8 cellular contexts compared by ENCODE assay signal in genomic region chr7:141012044-141012685, GRCh38. TPM values are rescaled to one million over a fixed set of nuclear protein-coding genes. Genes with fewer than 3 reads are reported as not detected.
DNase-seq lines count a peak whose midpoint lies in the region; ATAC-seq, FAIRE-seq and TF ChIP-seq lines count a peak whose summit lies in the region.

No MANE protein-coding gene starts in this region.

- intact Hi-C loops in CD4-positive, alpha-beta T cell (cut with DNase I, micrococcal nuclease) = loop anchor here (1.0 to 10.0 kb wide), 9 partner anchors 201 to 617 kb away; partner anchors contain the start of genes AGK (in 1 of the 2), MKRN1 (in 1 of the 2) and SLC37A3 (in 1 of the 2)

- peak; percentile 92 for FAIRE-seq in GM19239 (lab: Jason Lieb, UNC)
- FAIRE-seq in frontal cortex (lab: Jason Lieb, UNC) = no peak

- no peak overlapping the region for H3K27ac ChIP-seq in CD4-positive, alpha-beta T cell (ENCODE audit: low read depth, low read length)
- H3K27ac ChIP-seq in Karpas-422 (ENCODE audit: low read length) (no peak overlapping the region), SJCRH30 (no peak overlapping the region)

- TF ChIP-seq CTCF in CD4-positive, alpha-beta T cell (IDR thresholded peaks at IDR 0.05) = peak; percentile 66

- peaks cover 23% of the 10 kb centered on the region for H3K79me2 ChIP-seq in Karpas-422 (ENCODE audit: low read length)

- CTCF ChIA-PET in CD4-positive, alpha-beta T cell (lab: Charles Lee) = interaction anchor here (0.6 to 3.3 kb wide), 3 partner anchors 197 to 536 kb away, joined by 3 to 24 read pairs (median 3); no protein-coding TSS in a partner anchor

- H3K27me3 ChIP-seq in CD4-positive, alpha-beta T cell (ENCODE audit: control insufficient read depth, insufficient read depth, low read length) = no peaks in the 10 kb centered on the region
- H3K27me3 ChIP-seq in Karpas-422 (ENCODE audit: low read length) (no peaks in the 10 kb centered on the region), SJCRH30 (no peaks in the 10 kb centered on the region)

- peak; percentile 59 to 76 (median 71) for DNase-seq in CD4-positive, alpha-beta T cell
- DNase-seq in GM19239 (ENCODE audit: insufficient read length, low spot score) (peak; percentile 26), Karpas-422 (peak; percentile 86), SJCRH30 (peak; percentile 45 to 77), frontal cortex (ENCODE audit: low spot score in 2 of 2) (peak; percentile 22 to 39), putamen (ENCODE audit: low spot score) (peak; percentile 49)
- DNase-seq in activated effector memory CD4-positive, alpha-beta T cell treated with anti-CD3 and anti-CD28 coated beads, Interleukin-2, amount 50 U/mL, for 16 hours = peak; percentile 90

- H3K9ac ChIP-seq in Karpas-422 (ENCODE audit: low read length) = no peak overlapping the region

- H3K4me3 ChIP-seq in Karpas-422 (ENCODE audit: low read length) = no peak overlapping the region
- H3K4me3 ChIP-seq in SJCRH30 = no peak overlapping the region

- H3K9me3 Mint-ChIP-seq in CD4-positive, alpha-beta T cell = peaks cover 2% of the 10 kb centered on the region

- POLR2A ChIA-PET in CD4-positive, alpha-beta T cell (lab: Charles Lee) = interaction anchor here (0.8 to 3.3 kb wide), 4 partner anchors 199 to 286 kb away, joined by 3 to 36 read pairs (median 5); no protein-coding TSS in a partner anchor

- H2AFZ ChIP-seq in Karpas-422 (ENCODE audit: low read length) = no peak overlapping the region

- H4K20me1 ChIP-seq in Karpas-422 (ENCODE audit: insufficient read depth, low read depth, low read length) = no peaks in the 10 kb centered on the region

- H3K36me3 ChIP-seq in Karpas-422 (ENCODE audit: insufficient read depth, low read length) = no peaks in the 10 kb centered on the region
- H3K36me3 ChIP-seq in SJCRH30 = peaks cover 3% of the 10 kb centered on the region; the same call in 1 of the 2 replicates

- H3K4me1 Mint-ChIP-seq in CD4-positive, alpha-beta T cell (ENCODE audit: low read depth) = peaks cover 44% of the 10 kb centered on the region

- peaks cover 13% of the 10 kb centered on the region for H3K4me1 ChIP-seq in Karpas-422 (ENCODE audit: low read length)
- H3K4me1 ChIP-seq in SJCRH30 = 0 out of 2 replicates have a peak, but pooled peaks cover 3% of the 10 kb centered on the region

- peak overlapping the region; percentile 88 for H3K4me3 Mint-ChIP-seq in CD4-positive, alpha-beta T cell

- peak overlapping the region; percentile 100 for H3K27ac Mint-ChIP-seq in CD4-positive, alpha-beta T cell

- no peaks in the 10 kb centered on the region for H3K9me2 ChIP-seq in Karpas-422 (replicated peaks; ENCODE audit: insufficient read depth, low read length)

- no peaks in the 10 kb centered on the region for H3K27me3 Mint-ChIP-seq in CD4-positive, alpha-beta T cell

- H3K4me2 ChIP-seq in Karpas-422 (ENCODE audit: low read depth, low read length, poor library complexity, severe bottlenecking) = no peak overlapping the region

- ATAC-seq in CD4-positive, alpha-beta T cell (ENCODE audit: poor library complexity) = peak; percentile 46
- no peak for ATAC-seq in HG02840 (IDR thresholded peaks at IDR 0.05; ENCODE audit: low FRiP score, unreplicated experiment)

- H3K36me3 Mint-ChIP-seq in CD4-positive, alpha-beta T cell (ENCODE audit: low read depth) = peaks cover 57% of the 10 kb centered on the region

- H3K9me3 ChIP-seq in CD4-positive, alpha-beta T cell (ENCODE audit: control insufficient read depth, low read length) = peaks cover 5% of the 10 kb centered on the region
- no peaks in the 10 kb centered on the region for H3K9me3 ChIP-seq in Karpas-422 (ENCODE audit: low read length)
- H3K9me3 ChIP-seq in SJCRH30 (replicated peaks) = no peaks in the 10 kb centered on the region

RNA-seq across cellular contexts. Expression of gene MRPS33, which starts 2.6 kb away (rescaled TPM):
- total RNA-seq in CD4-positive, alpha-beta T cell = 10 to 100 TPM; 21.7 to 24.3 TPM
- total RNA-seq in Karpas-422 (2014; rRNA removed; shearing (Covaris generic); ENCODE audit: low replicate concordance) = 25.2 and 26.8 TPM in 2 replicates
- 54.8 and 59.4 TPM in 2 replicates for total RNA-seq in SJCRH30 (2014; rRNA removed; shearing (Covaris generic))
- 21.6 TPM for total RNA-seq in frontal cortex

Comparison
In these comparisons a context has a peak if more than half of its experiments do, and no peak if none do; other contexts are left out.
1. DNase-seq: peak in every context shown above with its lines; median percentile 90 in activated effector memory CD4-positive, alpha-beta T cell treated with anti-CD3 and anti-CD28 coated beads, Interleukin-2, amount 50 U/mL, for 16 hours; 86 in Karpas-422; 71 in CD4-positive, alpha-beta T cell; 61 in SJCRH30; 49 in putamen; 30 in frontal cortex; 26 in GM19239.